In genomic region chr3:123479891-123480290, GRCh38 we compare ENCODE assay signal across 37 cellular contexts. TPM values are rescaled to one million over a fixed set of nuclear protein-coding genes. Genes with fewer than 3 reads are reported as not detected.
"Had no signal": no experiment of that assay in that cellular context is flagged by ENCODE, and none has a peak within 500 bp of the region (broad histone marks: within the 10 kb centered on the region; RNA-seq: fewer than 3 reads in every experiment).

No MANE protein-coding gene starts in this region.

- H3K27ac ChIP-seq: ascending aorta, cardiac muscle cell, VCaP had no signal

- H3K9me3 Mint-ChIP-seq: activated B cell treated with CpG ODN at 0.5 μM for 24 hours; activated CD4-positive, alpha-beta memory T cell treated with anti-CD3 and anti-CD28 coated beads, Interleukin-2, amount 10 ng/mL, durations not matched to agents 7 days and 5 days; activated CD4-positive, alpha-beta T cell treated with anti-CD3 and anti-CD28 coated beads, Interleukin-2, amount 10 ng/mL, durations not matched to agents 7 days and 5 days; activated naive CD4-positive, alpha-beta T cell treated with anti-CD3 and anti-CD28 coated beads, Interleukin-2, amount 10 ng/mL, durations not matched to agents 7 days and 5 days; activated naive CD4-positive, alpha-beta T cell treated with anti-CD3 and anti-CD28 coated beads, Interleukin-2, amount 50 U/mL, for 24 hours; activated naive CD8-positive, alpha-beta T cell treated with anti-CD3 and anti-CD28 coated beads, Interleukin-2, amount 10 ng/mL, durations not matched to agents 7 days and 5 days; activated naive CD8-positive, alpha-beta T cell treated with anti-CD3 and anti-CD28 coated beads, Interleukin-2, amount 50 U/mL, for 24 hours; activated T-cell treated with anti-CD3 and anti-CD28 coated beads, Interleukin-2, amount 50 U/mL, for 24 hours; activated T-helper 2 cell treated with anti-CD3 and anti-CD28 coated beads, Interferon-gamma antibody, Interleukin-2, Interleukin-4, amounts not matched to agents 10 μg/mL and 5 μg/mL and 100 μg/mL, durations not matched to agents 14 hours and 24 hours and 36 hours; central memory CD8-positive, alpha-beta T cell; T-helper 1 cell treated with Interleukin-12 subunit alpha and Interleukin-12 subunit beta and Interleukin-4 antibody, amounts not matched to agents 30 μg/mL and 1 μg/mL, for 36 hours; T-helper 2 cell treated with Interferon-gamma antibody and Interleukin-4, amounts not matched to agents 5 μg/mL and 100 μg/mL, for 36 hours had no signal

- H3K27ac Mint-ChIP-seq: activated B cell treated with CpG ODN at 0.5 μM for 24 hours; activated CD4-positive, alpha-beta memory T cell treated with anti-CD3 and anti-CD28 coated beads, Interleukin-2, amount 10 ng/mL, durations not matched to agents 7 days and 5 days; activated CD4-positive, alpha-beta T cell treated with anti-CD3 and anti-CD28 coated beads for 36 hours; activated CD4-positive, alpha-beta T cell treated with anti-CD3 and anti-CD28 coated beads, Interleukin-2, amount 10 ng/mL, durations not matched to agents 7 days and 5 days; activated CD8-positive, alpha-beta memory T cell treated with anti-CD3 and anti-CD28 coated beads, Interleukin-2, amount 10 ng/mL, durations not matched to agents 7 days and 5 days; activated CD8-positive, alpha-beta T cell treated with anti-CD3 and anti-CD28 coated beads, Interleukin-2, amount 10 ng/mL, durations not matched to agents 7 days and 5 days; activated naive CD4-positive, alpha-beta T cell treated with anti-CD3 and anti-CD28 coated beads, Interleukin-2, amount 10 ng/mL, durations not matched to agents 7 days and 5 days; activated naive CD4-positive, alpha-beta T cell treated with anti-CD3 and anti-CD28 coated beads, Interleukin-2, amount 50 U/mL, for 24 hours; activated naive CD8-positive, alpha-beta T cell; activated naive CD8-positive, alpha-beta T cell treated with anti-CD3 and anti-CD28 coated beads, Interleukin-2, amount 10 ng/mL, durations not matched to agents 7 days and 5 days; activated naive CD8-positive, alpha-beta T cell treated with anti-CD3 and anti-CD28 coated beads, Interleukin-2, amount 50 U/mL, for 24 hours; activated T-cell treated with anti-CD3 and anti-CD28 coated beads, Interleukin-2, amount 50 U/mL, for 24 hours; activated T-helper 2 cell treated with anti-CD3 and anti-CD28 coated beads, Interferon-gamma antibody, Interleukin-2, Interleukin-4, amounts not matched to agents 10 μg/mL and 5 μg/mL and 100 μg/mL, durations not matched to agents 14 hours and 24 hours and 36 hours; brain; T-helper 1 cell treated with Interleukin-12 subunit alpha and Interleukin-12 subunit beta and Interleukin-4 antibody, amounts not matched to agents 30 μg/mL and 1 μg/mL, for 36 hours; T-helper 2 cell treated with Interferon-gamma antibody and Interleukin-4, amounts not matched to agents 5 μg/mL and 100 μg/mL, for 36 hours had no signal

- H3K4me3 ChIP-seq: ascending aorta, cardiac muscle cell had no signal

- DNase-seq: activated B cell treated with CpG ODN at 0.5 μM for 24 hours; activated CD4-positive, alpha-beta memory T cell treated with anti-CD3 and anti-CD28 coated beads, Interleukin-2, amount 10 ng/mL, durations not matched to agents 7 days and 5 days; activated CD4-positive, alpha-beta T cell treated with anti-CD3 and anti-CD28 coated beads for 1 hour; activated CD4-positive, alpha-beta T cell treated with anti-CD3 and anti-CD28 coated beads for 36 hours; activated CD4-positive, alpha-beta T cell treated with anti-CD3 and anti-CD28 coated beads for 48 hours; activated CD4-positive, alpha-beta T cell treated with anti-CD3 and anti-CD28 coated beads, Interleukin-2, amount 10 ng/mL, durations not matched to agents 7 days and 5 days; activated CD4-positive, alpha-beta T cell treated with anti-CD3 and anti-CD28 coated beads, Interleukin-2, amount 50 U/mL, for 48 hours; activated CD8-positive, alpha-beta memory T cell treated with anti-CD3 and anti-CD28 coated beads for 24 hours; activated CD8-positive, alpha-beta memory T cell treated with anti-CD3 and anti-CD28 coated beads, Interleukin-2, amount 10 ng/mL, durations not matched to agents 7 days and 5 days; activated CD8-positive, alpha-beta memory T cell treated with anti-CD3 and anti-CD28 coated beads, Interleukin-2, amount 50 U/mL, for 48 hours; activated CD8-positive, alpha-beta T cell treated with anti-CD3 and anti-CD28 coated beads, Interleukin-2, amount 10 ng/mL, durations not matched to agents 7 days and 5 days; activated effector memory CD4-positive, alpha-beta T cell treated with Interleukin-2 at 50 U/mL for 16 hours; activated gamma-delta T cell; activated naive CD4-positive, alpha-beta T cell treated with anti-CD3 and anti-CD28 coated beads, Interleukin-2, amount 10 ng/mL, durations not matched to agents 7 days and 5 days; activated naive CD4-positive, alpha-beta T cell treated with Interleukin-2 at 50 U/mL for 16 hours; activated naive CD8-positive, alpha-beta T cell treated with anti-CD3 and anti-CD28 coated beads, Interleukin-2, amount 10 ng/mL, durations not matched to agents 7 days and 5 days; activated naive CD8-positive, alpha-beta T cell treated with anti-CD3 and anti-CD28 coated beads, Interleukin-2, amount 50 U/mL, for 24 hours; activated T-cell treated with anti-CD3 and anti-CD28 coated beads, Interleukin-2, amount 50 U/mL, for 24 hours; activated T-cell treated with anti-CD3 and anti-CD28 coated beads, Interleukin-2, amount 50 U/mL, for 48 hours; amygdala; anterior cingulate cortex; caudate nucleus; cerebellar nuclear complex; T-helper 1 cell; T-helper 2 cell; T-helper 9 cell had no signal

- H3K36me3 ChIP-seq: ascending aorta, cardiac muscle cell had no signal

- H3K4me1 Mint-ChIP-seq: activated CD4-positive, alpha-beta memory T cell treated with anti-CD3 and anti-CD28 coated beads, Interleukin-2, amount 10 ng/mL, durations not matched to agents 7 days and 5 days; activated CD4-positive, alpha-beta T cell treated with anti-CD3 and anti-CD28 coated beads for 36 hours; activated CD4-positive, alpha-beta T cell treated with anti-CD3 and anti-CD28 coated beads, Interleukin-2, amount 10 ng/mL, durations not matched to agents 7 days and 5 days; activated CD8-positive, alpha-beta memory T cell treated with anti-CD3 and anti-CD28 coated beads, Interleukin-2, amount 10 ng/mL, durations not matched to agents 7 days and 5 days; activated naive CD4-positive, alpha-beta T cell treated with anti-CD3 and anti-CD28 coated beads, Interleukin-2, amount 50 U/mL, for 24 hours; activated naive CD8-positive, alpha-beta T cell treated with anti-CD3 and anti-CD28 coated beads, Interleukin-2, amount 50 U/mL, for 24 hours; brain; central memory CD8-positive, alpha-beta T cell had no signal

- H3K27me3 ChIP-seq: ascending aorta, cardiac muscle cell had no signal

- H3K9me3 ChIP-seq: ascending aorta had no signal

- H3K4me3 Mint-ChIP-seq: activated B cell treated with CpG ODN at 0.5 μM for 24 hours; activated CD4-positive, alpha-beta memory T cell treated with anti-CD3 and anti-CD28 coated beads, Interleukin-2, amount 10 ng/mL, durations not matched to agents 7 days and 5 days; activated CD4-positive, alpha-beta T cell treated with anti-CD3 and anti-CD28 coated beads for 36 hours; activated CD4-positive, alpha-beta T cell treated with anti-CD3 and anti-CD28 coated beads, Interleukin-2, amount 10 ng/mL, durations not matched to agents 7 days and 5 days; activated CD8-positive, alpha-beta memory T cell treated with anti-CD3 and anti-CD28 coated beads, Interleukin-2, amount 10 ng/mL, durations not matched to agents 7 days and 5 days; activated CD8-positive, alpha-beta T cell treated with anti-CD3 and anti-CD28 coated beads, Interleukin-2, amount 10 ng/mL, durations not matched to agents 7 days and 5 days; activated naive CD4-positive, alpha-beta T cell treated with anti-CD3 and anti-CD28 coated beads, Interleukin-2, amount 10 ng/mL, durations not matched to agents 7 days and 5 days; activated naive CD4-positive, alpha-beta T cell treated with anti-CD3 and anti-CD28 coated beads, Interleukin-2, amount 50 U/mL, for 24 hours; activated naive CD8-positive, alpha-beta T cell; activated naive CD8-positive, alpha-beta T cell treated with anti-CD3 and anti-CD28 coated beads, Interleukin-2, amount 10 ng/mL, durations not matched to agents 7 days and 5 days; activated naive CD8-positive, alpha-beta T cell treated with anti-CD3 and anti-CD28 coated beads, Interleukin-2, amount 50 U/mL, for 24 hours; activated T-cell treated with anti-CD3 and anti-CD28 coated beads, Interleukin-2, amount 50 U/mL, for 24 hours; brain; central memory CD8-positive, alpha-beta T cell; T-helper 1 cell treated with Interleukin-12 subunit alpha and Interleukin-12 subunit beta and Interleukin-4 antibody, amounts not matched to agents 30 μg/mL and 1 μg/mL, for 36 hours; T-helper 2 cell treated with Interferon-gamma antibody and Interleukin-4, amounts not matched to agents 5 μg/mL and 100 μg/mL, for 36 hours had no signal

- ATAC-seq: activated CD4-positive, alpha-beta T cell treated with anti-CD3 and anti-CD28 coated beads for 36 hours; activated CD8-positive, alpha-beta memory T cell treated with anti-CD3 and anti-CD28 coated beads, Interleukin-2, amount 10 ng/mL, durations not matched to agents 7 days and 5 days; activated CD8-positive, alpha-beta T cell treated with anti-CD3 and anti-CD28 coated beads, Interleukin-2, amount 10 ng/mL, durations not matched to agents 7 days and 5 days had no signal

- H3K36me3 Mint-ChIP-seq: activated CD8-positive, alpha-beta memory T cell treated with anti-CD3 and anti-CD28 coated beads, Interleukin-2, amount 10 ng/mL, durations not matched to agents 7 days and 5 days; activated naive CD4-positive, alpha-beta T cell treated with anti-CD3 and anti-CD28 coated beads, Interleukin-2, amount 10 ng/mL, durations not matched to agents 7 days and 5 days; activated naive CD4-positive, alpha-beta T cell treated with anti-CD3 and anti-CD28 coated beads, Interleukin-2, amount 50 U/mL, for 24 hours; activated naive CD8-positive, alpha-beta T cell; activated naive CD8-positive, alpha-beta T cell treated with anti-CD3 and anti-CD28 coated beads, Interleukin-2, amount 10 ng/mL, durations not matched to agents 7 days and 5 days; brain had no signal

- H3K4me1 ChIP-seq: ascending aorta had no signal

RNA-seq across cellular contexts. Expression of gene ADCY5, which starts 31.0 kb away (rescaled TPM):
- total RNA-seq: activated B cell treated with CpG ODN at 0.5 μM for 24 hours; activated CD4-positive, alpha-beta memory T cell treated with anti-CD3 and anti-CD28 coated beads, Interleukin-2, amount 10 ng/mL, durations not matched to agents 7 days and 5 days; activated CD4-positive, alpha-beta T cell treated with anti-CD3 and anti-CD28 coated beads for 36 hours; activated CD4-positive, alpha-beta T cell treated with anti-CD3 and anti-CD28 coated beads, Interleukin-2, amount 10 ng/mL, durations not matched to agents 7 days and 5 days; activated CD8-positive, alpha-beta memory T cell treated with anti-CD3 and anti-CD28 coated beads, Interleukin-2, amount 10 ng/mL, durations not matched to agents 7 days and 5 days; activated CD8-positive, alpha-beta T cell treated with anti-CD3 and anti-CD28 coated beads, Interleukin-2, amount 10 ng/mL, durations not matched to agents 7 days and 5 days; activated naive CD8-positive, alpha-beta T cell treated with anti-CD3 and anti-CD28 coated beads, Interleukin-2, amount 10 ng/mL, durations not matched to agents 7 days and 5 days; activated T-helper 2 cell treated with anti-CD3 and anti-CD28 coated beads, Interferon-gamma antibody, Interleukin-2, Interleukin-4, amounts not matched to agents 10 μg/mL and 5 μg/mL and 100 μg/mL, durations not matched to agents 14 hours and 24 hours and 36 hours; bronchial epithelial cell had no signal
